16 cellular contexts compared by ENCODE assay signal in genomic region chr14:24042733-24043132, GRCh38. TPM values are rescaled to one million over a fixed set of nuclear protein-coding genes. Genes with fewer than 3 reads are reported as not detected.
DNase-seq lines count a peak whose midpoint lies in the region; ATAC-seq lines count a peak whose summit lies in the region.
"Had no signal": no experiment of that assay in that cellular context is flagged by ENCODE, and none has a peak within 500 bp of the region (broad histone marks: within the 10 kb centered on the region; RNA-seq: fewer than 3 reads in every experiment).

No MANE protein-coding gene starts in this region.

- intact Hi-C loops in right cardiac atrium (cut with DNase I) (no loop called here), left ventricle myocardium superior (cut with micrococcal nuclease) (no loop called here)

- H3K4me1 ChIP-seq in right cardiac atrium (ENCODE audit: control insufficient read depth, insufficient read depth, low read length), result no peaks in the 10 kb centered on the region

- H3K4me3 ChIP-seq in right cardiac atrium (ENCODE audit: low read length), result no peak overlapping the region
- H3K4me3 ChIP-seq: SK-N-MC had no signal

- DNase-seq in right cardiac atrium, result peak in 1 of 3 donors; percentile 47
- DNase-seq in left ventricle myocardium superior, result no peak
- DNase-seq in NCI-H524 (lab: John Stamatoyannopoulos, UW), result peak; percentile 29 to 72
- peak; percentile 4 for DNase-seq in iPS-NIHi7 (ENCODE audit: extremely low spot score)
- no peak for DNase-seq in stimulated activated naive CD4-positive, alpha-beta T cell treated with Interleukin-2 at 50 U/mL for 16 hours (lab: John Stamatoyannopoulos, UW)
- no peak for DNase-seq in DMS153 (lab: John Stamatoyannopoulos, UW)
- DNase-seq: ACHN; CD4-positive, CD25-positive, alpha-beta regulatory T cell; DND-41; HCEC 1CT; MV-4-11; NCI-H1436 treated with DMSO at 0.1 percent for 48 hours; T-helper 1 cell had no signal

- H3K9me3 ChIP-seq in right cardiac atrium (ENCODE audit: control insufficient read depth, low read length), result no peaks in the 10 kb centered on the region

- 43% methylated on average over 6 of the region's 6 CpGs for WGBS in right cardiac atrium

- no peak overlapping the region for H3K27ac ChIP-seq in right cardiac atrium (ENCODE audit: low read length)
- H3K27ac ChIP-seq: SK-N-MC had no signal

- peak; percentile 10 to 35 for ATAC-seq in right cardiac atrium
- ATAC-seq in left ventricle myocardium superior, result no peak
- ATAC-seq in HG02973 (IDR thresholded peaks at IDR 0.05; ENCODE audit: unreplicated experiment), result no peak

- H3K27me3 ChIP-seq in right cardiac atrium (ENCODE audit: control insufficient read depth, insufficient read depth), result no peaks in the 10 kb centered on the region

RNA-seq across cellular contexts. Expression of gene CARMIL3, which starts 9.1 kb away (rescaled TPM):
- total RNA-seq in right cardiac atrium, result under 1 TPM; 0.17 to 0.45 (median 0.17) TPM
- polyA plus RNA-seq in right cardiac atrium, result 0.18 TPM
- total RNA-seq in left ventricle myocardium superior, result 0.12 TPM
- polyA plus RNA-seq: CD4-positive, CD25-positive, alpha-beta regulatory T cell had no signal

RNA-seq across cellular contexts. Expression of gene CPNE6, which starts 28.6 kb away (rescaled TPM):
- total RNA-seq in right cardiac atrium (under 1 TPM in 1 of 4 donors, not detected in 3; 0.14 TPM), left ventricle myocardium superior (not detected)
- polyA plus RNA-seq in right cardiac atrium, result 0.16 TPM
- total RNA-seq: CD4-positive, CD25-positive, alpha-beta regulatory T cell; HT1080 had no signal
- polyA plus RNA-seq: CD4-positive, CD25-positive, alpha-beta regulatory T cell had no signal

RNA-seq across cellular contexts. Expression of gene PCK2, which starts 51.4 kb away (rescaled TPM):
- 10 to 100 TPM in 1 of 4 donors, 1 to 10 TPM in 3; 4.0 to 11.0 (median 5.3) TPM for total RNA-seq in right cardiac atrium
- 3.5 TPM for polyA plus RNA-seq in right cardiac atrium
- total RNA-seq in left ventricle myocardium superior, result 3.0 TPM

RNA-seq across cellular contexts. Expression of gene DHRS4L2, which starts 54.0 kb away (rescaled TPM):
- total RNA-seq in right cardiac atrium, result 10 to 100 TPM; 15.5 to 23.6 (median 20.5) TPM
- 44.2 TPM for polyA plus RNA-seq in right cardiac atrium
- 15.2 TPM for total RNA-seq in left ventricle myocardium superior

Comparison
In these comparisons a context has a peak if more than half of its experiments do, and no peak if none do; other contexts are left out.
1. ATAC-seq: peak in right cardiac atrium (2 of 2); none in left ventricle myocardium superior (single experiment) and HG02973 (single experiment).
2. DNase-seq: peak in NCI-H524 (2 of 2) and iPS-NIHi7 (single experiment); none in left ventricle myocardium superior (single experiment), stimulated activated naive CD4-positive, alpha-beta T cell treated with Interleukin-2 at 50 U/mL for 16 hours (single experiment) and DMS153 (single experiment).